In the genomic region with DNA sequence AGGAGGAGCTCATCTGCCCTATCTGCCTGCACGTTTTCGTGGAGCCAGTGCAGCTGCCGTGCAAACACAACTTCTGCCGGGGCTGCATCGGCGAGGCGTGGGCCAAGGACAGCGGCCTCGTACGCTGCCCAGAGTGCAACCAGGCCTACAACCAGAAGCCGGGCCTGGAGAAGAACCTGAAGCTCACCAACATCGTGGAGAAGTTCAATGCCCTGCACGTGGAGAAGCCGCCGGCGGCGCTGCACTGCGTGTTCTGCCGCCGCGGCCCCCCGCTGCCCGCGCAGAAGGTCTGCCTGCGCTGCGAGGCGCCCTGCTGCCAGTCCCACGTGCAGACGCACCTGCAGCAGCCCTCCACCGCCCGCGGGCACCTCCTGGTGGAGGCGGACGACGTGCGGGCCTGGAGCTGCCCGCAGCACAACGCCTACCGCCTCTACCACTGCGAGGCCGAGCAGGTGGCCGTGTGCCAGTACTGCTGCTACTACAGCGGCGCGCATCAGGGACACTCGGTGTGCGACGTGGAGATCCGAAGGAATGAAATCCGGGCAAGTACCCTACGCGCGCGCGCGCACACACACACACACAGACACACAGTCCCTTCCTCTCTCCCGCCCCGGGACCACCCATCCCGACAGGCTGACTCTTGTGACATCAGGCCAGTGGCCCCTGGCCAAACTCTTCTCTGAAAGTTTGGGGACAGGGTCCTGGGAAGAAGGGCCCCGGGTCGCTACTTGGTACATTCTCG, we compare ENCODE assay signal across 1 cellular context.
TF ChIP-seq lines count a peak whose summit lies in the region.

No MANE protein-coding gene starts in this region.

TF ChIP-seq in HCT116, 20 proteins besides CTCF, POLR2A, EP300 and RAD21 (continued from another document):
- TF ChIP-seq SIN3A (IDR thresholded peaks at IDR 0.05; ENCODE audit: low read depth) (no peak), ZFX (IDR thresholded peaks at IDR 0.05) (peak; percentile 94), JUND (IDR thresholded peaks at IDR 0.05) (no peak), SRF (IDR thresholded peaks at IDR 0.05; ENCODE audit: low read depth) (no peak), ELF1 (IDR thresholded peaks at IDR 0.05; ENCODE audit: borderline replicate concordance, low read depth) (no peak), POLR2AphosphoS5 (IDR thresholded peaks at IDR 0.05; ENCODE audit: low read depth, low read length) (peak; percentile 72), TCF7L2 (IDR thresholded peaks at IDR 0.05; ENCODE audit: borderline replicate concordance, extremely low read depth, insufficient read depth, insufficient read length) (peak; percentile 64), ZNF274 (IDR thresholded peaks at IDR 0.05; ENCODE audit: low read depth, low read length) (no peak), CEBPB (IDR thresholded peaks at IDR 0.05; ENCODE audit: low read depth) (no peak), ZBTB33 (IDR thresholded peaks at IDR 0.05; ENCODE audit: extremely low read depth, insufficient replicate concordance, low read length) (no peak), EZH2phosphoT487 (IDR thresholded peaks at IDR 0.05; ENCODE audit: borderline replicate concordance) (no peak), YY1 (IDR thresholded peaks at IDR 0.05; ENCODE audit: extremely low read depth, insufficient replicate concordance, low read depth, low read length) (no peak), EZH2 (IDR thresholded peaks at IDR 0.05) (no peak)
- TF ChIP-seq, protein P1, sequence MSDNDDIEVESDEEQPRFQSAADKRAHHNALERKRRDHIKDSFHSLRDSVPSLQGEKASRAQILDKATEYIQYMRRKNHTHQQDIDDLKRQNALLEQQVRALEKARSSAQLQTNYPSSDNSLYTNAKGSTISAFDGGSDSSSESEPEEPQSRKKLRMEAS (IDR thresholded peaks at IDR 0.05), result no peak
